1 cellular context compared by ENCODE assay signal in genomic region chr20:38685853-38686473, GRCh38.
TF ChIP-seq lines count a peak whose summit lies in the region.

No MANE protein-coding gene starts in this region.

TF ChIP-seq in HepG2, 621 proteins besides CTCF, POLR2A, EP300 and RAD21 (continued from another document and continues in another):
- TF ChIP-seq ZNF687 (CRISPR knock-in tag; IDR thresholded peaks at IDR 0.05) (no peak), ZNF251 (CRISPR knock-in tag; IDR thresholded peaks at IDR 0.05) (peak; percentile 88; the same call in 1 of the 2 replicates), GRHL1 (CRISPR knock-in tag; conservative IDR thresholded peaks at IDR 0.05) (no peak), SIX4 (CRISPR knock-in tag; IDR thresholded peaks at IDR 0.05) (peak; percentile 91), SMAD3 (CRISPR knock-in tag; IDR thresholded peaks at IDR 0.05) (peak; percentile 99), ZBTB46 (CRISPR knock-in tag; IDR thresholded peaks at IDR 0.05; ENCODE audit: borderline replicate concordance) (no peak), GZF1 (CRISPR knock-in tag; IDR thresholded peaks at IDR 0.05) (peak; percentile 90), MIER3 (CRISPR knock-in tag; IDR thresholded peaks at IDR 0.05; ENCODE audit: borderline replicate concordance) (peak; percentile 80; the same call in 1 of the 2 replicates), ZNF441 (CRISPR knock-in tag; IDR thresholded peaks at IDR 0.05; ENCODE audit: borderline replicate concordance) (peak; percentile 95), NKX3-1 (CRISPR knock-in tag; IDR thresholded peaks at IDR 0.05) (peak; percentile 98), ATM (IDR thresholded peaks at IDR 0.05; ENCODE audit: borderline replicate concordance) (no peak), IKZF4 (CRISPR knock-in tag; IDR thresholded peaks at IDR 0.05; ENCODE audit: borderline replicate concordance, low read depth, not compliant biosample characterization) (peak; percentile 93), PITX1 (CRISPR knock-in tag; IDR thresholded peaks at IDR 0.05) (peak; percentile 70; the same call in 1 of the 2 replicates), AHR (CRISPR knock-in tag; IDR thresholded peaks at IDR 0.05) (peak; percentile 98), SCMH1 (CRISPR knock-in tag; IDR thresholded peaks at IDR 0.05; ENCODE audit: borderline replicate concordance) (no peak), NFYB (CRISPR knock-in tag; IDR thresholded peaks at IDR 0.05) (no peak), MAZ (IDR thresholded peaks at IDR 0.05; ENCODE audit: borderline replicate concordance, low read depth, low read length) (no peak), MAZ (CRISPR knock-in tag; IDR thresholded peaks at IDR 0.05; ENCODE audit: low read depth) (peak; percentile 63; the same call in 1 of the 2 replicates), ZNF580 (CRISPR knock-in tag; IDR thresholded peaks at IDR 0.05; ENCODE audit: borderline replicate concordance, low read depth) (peak; percentile 97), ZNF616 (CRISPR knock-in tag; IDR thresholded peaks at IDR 0.05; ENCODE audit: low read depth) (peak; percentile 91; the same call in 1 of the 2 replicates), ZNF350 (CRISPR knock-in tag; IDR thresholded peaks at IDR 0.05; ENCODE audit: borderline replicate concordance, low read depth) (no peak), ELF3 (CRISPR knock-in tag; IDR thresholded peaks at IDR 0.05) (peak; percentile 95), PBX3 (CRISPR knock-in tag; IDR thresholded peaks at IDR 0.05; ENCODE audit: borderline replicate concordance) (peak; percentile 93), HHEX (CRISPR knock-in tag; IDR thresholded peaks at IDR 0.05) (peak; percentile 45; the same call in 1 of the 2 replicates), ZGPAT (CRISPR knock-in tag; IDR thresholded peaks at IDR 0.05) (peak; percentile 75; the same call in 1 of the 2 replicates), E2F2 (CRISPR knock-in tag; IDR thresholded peaks at IDR 0.05; ENCODE audit: borderline replicate concordance) (peak; percentile 33; the same call in 1 of the 2 replicates), SP5 (CRISPR knock-in tag; IDR thresholded peaks at IDR 0.05; ENCODE audit: borderline replicate concordance, low read depth) (peak; percentile 47; the same call in 1 of the 2 replicates), IRX3 (CRISPR knock-in tag; IDR thresholded peaks at IDR 0.05; ENCODE audit: borderline replicate concordance, low read depth) (peak; percentile 90; the same call in 1 of the 2 replicates), RARG (CRISPR knock-in tag; IDR thresholded peaks at IDR 0.05; ENCODE audit: low read depth) (peak; percentile 97; the same call in 1 of the 2 replicates), HDAC1 (CRISPR knock-in tag; IDR thresholded peaks at IDR 0.05) (peak; percentile 67), FOXM1 (CRISPR knock-in tag; IDR thresholded peaks at IDR 0.05) (peak; percentile 91), BRD4 (CRISPR knock-in tag; IDR thresholded peaks at IDR 0.05) (no peak), TERF1 (CRISPR knock-in tag; IDR thresholded peaks at IDR 0.05) (0 out of 2 replicates have a peak, but pooled peaks have one; percentile 85), KDM3A (CRISPR knock-in tag; IDR thresholded peaks at IDR 0.05; ENCODE audit: low read depth) (no peak; the same call in 1 of the 2 replicates), SP2 (CRISPR knock-in tag; IDR thresholded peaks at IDR 0.05) (no peak; the same call in 1 of the 2 replicates), NFYC (CRISPR knock-in tag; IDR thresholded peaks at IDR 0.05) (peak; percentile 37; the same call in 1 of the 2 replicates), MXD4 (CRISPR knock-in tag; IDR thresholded peaks at IDR 0.05) (peak; percentile 90), IKZF1 (IDR thresholded peaks at IDR 0.05) (no peak), ARNT (IDR thresholded peaks at IDR 0.05) (no peak), REST (IDR thresholded peaks at IDR 0.05; ENCODE audit: borderline replicate concordance in 1 of 2, low read depth in 1 of 2, low read length in 2 of 2) (peak; percentile 99 to 100), KDM6A (CRISPR knock-in tag; IDR thresholded peaks at IDR 0.05; ENCODE audit: low read depth) (no peak), JUND (CRISPR knock-in tag; IDR thresholded peaks at IDR 0.05) (no peak), ZNF264 (CRISPR knock-in tag; IDR thresholded peaks at IDR 0.05) (peak; percentile 95), U2AF1 (optimal IDR thresholded peaks at IDR 0.05; ENCODE audit: low read depth, low read length) (no peak), ATF7-NPFF (CRISPR knock-in tag; IDR thresholded peaks at IDR 0.05; ENCODE audit: low read depth) (peak; percentile 77), ZNF432 (CRISPR knock-in tag; IDR thresholded peaks at IDR 0.05; ENCODE audit: borderline replicate concordance) (no peak), SETDB1 (CRISPR knock-in tag; IDR thresholded peaks at IDR 0.05; ENCODE audit: borderline replicate concordance) (no peak), SIX1 (CRISPR knock-in tag; IDR thresholded peaks at IDR 0.05; ENCODE audit: borderline replicate concordance) (peak; percentile 72; the same call in 1 of the 2 replicates)
